2 cellular contexts compared by ENCODE assay signal in genomic region chr20:24432057-24432456, GRCh38.
TF ChIP-seq lines count a peak whose summit lies in the region.

No MANE protein-coding gene starts in this region.

TF ChIP-seq in liver, 16 proteins besides CTCF, POLR2A, EP300 and RAD21:
- TF ChIP-seq ZBTB33 (IDR thresholded peaks at IDR 0.05) (no peak), HNF4G (IDR thresholded peaks at IDR 0.05) (peak; percentile 58), EGR1 (IDR thresholded peaks at IDR 0.05; ENCODE audit: low read depth in 2 of 2) (no peak), GABPA (IDR thresholded peaks at IDR 0.05 in 1 of 2, conservative IDR thresholded peaks at IDR 0.05 in 1 of 2) (no peak), HNF4A (conservative IDR thresholded peaks at IDR 0.05) (peak; percentile 75 to 79), REST (IDR thresholded peaks at IDR 0.05) (no peak), TAF1 (conservative IDR thresholded peaks at IDR 0.05) (no peak), MAX (IDR thresholded peaks at IDR 0.05) (no peak), ATF3 (IDR thresholded peaks at IDR 0.05) (no peak), YY1 (IDR thresholded peaks at IDR 0.05) (no peak), NR2F2 (IDR thresholded peaks at IDR 0.05) (no peak), SP1 (IDR thresholded peaks at IDR 0.05) (peak; percentile 43), JUND (IDR thresholded peaks at IDR 0.05) (no peak), FOXA1 (IDR thresholded peaks at IDR 0.05) (no peak), FOXA2 (IDR thresholded peaks at IDR 0.05) (no peak), RXRA (IDR thresholded peaks at IDR 0.05) (peak in 1 of 2 donors; percentile 12)

TF ChIP-seq in HepG2, 621 proteins besides CTCF, POLR2A, EP300 and RAD21 (continued from another document):
- no peak for TF ChIP-seq THAP7 (CRISPR knock-in tag; IDR thresholded peaks at IDR 0.05)
- TF ChIP-seq ZNF598 (CRISPR knock-in tag; IDR thresholded peaks at IDR 0.05; ENCODE audit: borderline replicate concordance): no peak
- no peak for TF ChIP-seq PRDM4 (CRISPR knock-in tag; IDR thresholded peaks at IDR 0.05; ENCODE audit: borderline replicate concordance)
- no peak for TF ChIP-seq NPAS2 (CRISPR knock-in tag; IDR thresholded peaks at IDR 0.05; ENCODE audit: borderline replicate concordance)
- no peak for TF ChIP-seq ARNT2 (CRISPR knock-in tag; IDR thresholded peaks at IDR 0.05; ENCODE audit: low read depth)
- TF ChIP-seq YY1 (IDR thresholded peaks at IDR 0.05; ENCODE audit: insufficient read depth, insufficient replicate concordance, low read depth, low read length): no peak
- no peak for TF ChIP-seq SAFB2 (CRISPR knock-in tag; IDR thresholded peaks at IDR 0.05; ENCODE audit: borderline replicate concordance, low read depth)
- TF ChIP-seq ZNF256 (CRISPR knock-in tag; conservative IDR thresholded peaks at IDR 0.05): no peak
- no peak for TF ChIP-seq SNAI1 (CRISPR knock-in tag; IDR thresholded peaks at IDR 0.05; ENCODE audit: borderline replicate concordance)
- no peak for TF ChIP-seq ZNF12 (CRISPR knock-in tag; IDR thresholded peaks at IDR 0.05)
- no peak for TF ChIP-seq NCOA1 (CRISPR knock-in tag; IDR thresholded peaks at IDR 0.05)
- no peak for TF ChIP-seq SIN3B (IDR thresholded peaks at IDR 0.05; ENCODE audit: low read length)
- TF ChIP-seq MXD1 (CRISPR knock-in tag; IDR thresholded peaks at IDR 0.05): no peak
- TF ChIP-seq ATM (IDR thresholded peaks at IDR 0.05; ENCODE audit: borderline replicate concordance): no peak
TF ChIP-seq in HepG2: peak in this region for 0.
